ENCODE assay signal across 12 cellular contexts in genomic region chr6:137832110-137832509, GRCh38. TPM values are rescaled to one million over a fixed set of nuclear protein-coding genes. Genes with fewer than 3 reads are reported as not detected.
DNase-seq lines count a peak whose midpoint lies in the region; ATAC-seq, FAIRE-seq and TF ChIP-seq lines count a peak whose summit lies in the region.
"Had no signal": no experiment of that assay in that cellular context is flagged by ENCODE, and none has a peak within 500 bp of the region (broad histone marks: within the 10 kb centered on the region; RNA-seq: fewer than 3 reads in every experiment).

No MANE protein-coding gene starts in this region.

- H3K4me3 ChIP-seq in SJCRH30 (no peak overlapping the region), fibroblast of mammary gland (ENCODE audit: control insufficient read depth, low read depth, low read length) (no peak overlapping the region), WERI-Rb-1 (ENCODE audit: low read depth, low read length) (no peak overlapping the region)

- H3K9me3 Mint-ChIP-seq in activated naive CD8-positive, alpha-beta T cell (ENCODE audit: low read depth) = peaks cover 4% of the 10 kb centered on the region
- H3K9me3 Mint-ChIP-seq in activated naive CD8-positive, alpha-beta T cell treated with anti-CD3 and anti-CD28 coated beads for 36 hours = peaks cover 14% of the 10 kb centered on the region
- no peaks in the 10 kb centered on the region for H3K9me3 Mint-ChIP-seq in effector memory CD8-positive, alpha-beta T cell

- H3K27me3 ChIP-seq in SJCRH30 (no peaks in the 10 kb centered on the region), WERI-Rb-1 (ENCODE audit: insufficient read depth, low read depth, severe bottlenecking) (no peaks in the 10 kb centered on the region)

- no peak for FAIRE-seq in urothelium cell line (lab: Jason Lieb, UNC)
- FAIRE-seq: colon had no signal

- DNase-seq in activated naive CD8-positive, alpha-beta T cell treated with anti-CD3 and anti-CD28 coated beads for 36 hours = no peak
- DNase-seq in SJCRH30 = peak; percentile 40 to 69
- peak; percentile 94 for DNase-seq in fibroblast of mammary gland (ENCODE audit: low read depth)
- peak; percentile 76 for DNase-seq in urothelium cell line (ENCODE audit: low spot score)
- DNase-seq in effector memory CD8-positive, alpha-beta T cell = no peak
- no peak for DNase-seq in WERI-Rb-1
- DNase-seq: activated CD8-positive, alpha-beta memory T cell treated with anti-CD3 and anti-CD28 coated beads, Interleukin-2, amount 50 U/mL, for 4 hours; T-helper 1 cell had no signal

- H3K9me3 ChIP-seq in SJCRH30 (replicated peaks) (peaks cover 5% of the 10 kb centered on the region; the same call in 1 of the 2 replicates), WERI-Rb-1 (ENCODE audit: severe bottlenecking) (no peaks in the 10 kb centered on the region)

- no peaks in the 10 kb centered on the region for H3K27me3 Mint-ChIP-seq in activated naive CD8-positive, alpha-beta T cell
- no peaks in the 10 kb centered on the region for H3K27me3 Mint-ChIP-seq in activated naive CD8-positive, alpha-beta T cell treated with anti-CD3 and anti-CD28 coated beads for 36 hours
- no peaks in the 10 kb centered on the region for H3K27me3 Mint-ChIP-seq in effector memory CD8-positive, alpha-beta T cell

- peak overlapping the region; percentile 38 for H3K27ac Mint-ChIP-seq in activated naive CD8-positive, alpha-beta T cell
- no peak overlapping the region for H3K27ac Mint-ChIP-seq in activated naive CD8-positive, alpha-beta T cell treated with anti-CD3 and anti-CD28 coated beads for 36 hours
- H3K27ac Mint-ChIP-seq in effector memory CD8-positive, alpha-beta T cell = no peak overlapping the region

- peaks cover 50% of the 10 kb centered on the region for H3K4me1 Mint-ChIP-seq in activated naive CD8-positive, alpha-beta T cell (ENCODE audit: low read depth)
- H3K4me1 Mint-ChIP-seq in activated naive CD8-positive, alpha-beta T cell treated with anti-CD3 and anti-CD28 coated beads for 36 hours = peaks cover 48% of the 10 kb centered on the region
- peaks cover 15 to 18% of the 10 kb centered on the region in 2 donors for H3K4me1 Mint-ChIP-seq in effector memory CD8-positive, alpha-beta T cell (ENCODE audit: low read depth in 2 of 2)
- H3K4me1 Mint-ChIP-seq: neural crest cell had no signal

- peak overlapping the region; percentile 62 for H3K27ac ChIP-seq in SJCRH30
- H3K27ac ChIP-seq in WERI-Rb-1 = no peak overlapping the region

- ATAC-seq in GM19035 (IDR thresholded peaks at IDR 0.05; ENCODE audit: unreplicated experiment) = no peak
- ATAC-seq in effector memory CD8-positive, alpha-beta T cell (replicated peaks) = no peak

- no peaks in the 10 kb centered on the region for H3K36me3 Mint-ChIP-seq in activated naive CD8-positive, alpha-beta T cell
- H3K36me3 Mint-ChIP-seq in activated naive CD8-positive, alpha-beta T cell treated with anti-CD3 and anti-CD28 coated beads for 36 hours = peaks cover 11% of the 10 kb centered on the region
- peaks cover 3% of the 10 kb centered on the region for H3K36me3 Mint-ChIP-seq in effector memory CD8-positive, alpha-beta T cell (ENCODE audit: insufficient read depth)

- TF ChIP-seq CTCF in fibroblast of mammary gland (conservative IDR thresholded peaks at IDR 0.05; ENCODE audit: control insufficient read depth, insufficient read depth, low read depth, low read length) (no peak), WERI-Rb-1 (IDR thresholded peaks at IDR 0.05; ENCODE audit: low read depth, low read length) (no peak)

- H3K4me3 Mint-ChIP-seq in activated naive CD8-positive, alpha-beta T cell = no peak overlapping the region
- no peak overlapping the region for H3K4me3 Mint-ChIP-seq in activated naive CD8-positive, alpha-beta T cell treated with anti-CD3 and anti-CD28 coated beads for 36 hours
- H3K4me3 Mint-ChIP-seq in effector memory CD8-positive, alpha-beta T cell = no peak overlapping the region
- H3K4me3 Mint-ChIP-seq: neural crest cell had no signal

- H3K36me3 ChIP-seq in SJCRH30 (0 out of 2 replicates have a peak, but pooled peaks cover 3% of the 10 kb centered on the region), WERI-Rb-1 (no peaks in the 10 kb centered on the region)

- peaks cover 18% of the 10 kb centered on the region for H3K4me1 ChIP-seq in SJCRH30

RNA-seq across cellular contexts. Expression of gene TNFAIP3, which starts 34.9 kb away (rescaled TPM):
- 100 to 1,000 TPM; 214 to 222 TPM for total RNA-seq in activated naive CD8-positive, alpha-beta T cell treated with anti-CD3 and anti-CD28 coated beads for 36 hours
- 39.7 and 39.9 TPM in 2 replicates for total RNA-seq in SJCRH30 (2014; rRNA removed; shearing (Covaris generic))

Comparison
In these comparisons a context has a peak if more than half of its experiments do, and no peak if none do; other contexts are left out.
1. DNase-seq: peak in SJCRH30 (2 of 2), fibroblast of mammary gland (single experiment) and urothelium cell line (single experiment); none in activated naive CD8-positive, alpha-beta T cell treated with anti-CD3 and anti-CD28 coated beads for 36 hours (single experiment), effector memory CD8-positive, alpha-beta T cell (0 of 3) and WERI-Rb-1 (single experiment).